24 cellular contexts compared by ENCODE assay signal in the genomic region with DNA sequence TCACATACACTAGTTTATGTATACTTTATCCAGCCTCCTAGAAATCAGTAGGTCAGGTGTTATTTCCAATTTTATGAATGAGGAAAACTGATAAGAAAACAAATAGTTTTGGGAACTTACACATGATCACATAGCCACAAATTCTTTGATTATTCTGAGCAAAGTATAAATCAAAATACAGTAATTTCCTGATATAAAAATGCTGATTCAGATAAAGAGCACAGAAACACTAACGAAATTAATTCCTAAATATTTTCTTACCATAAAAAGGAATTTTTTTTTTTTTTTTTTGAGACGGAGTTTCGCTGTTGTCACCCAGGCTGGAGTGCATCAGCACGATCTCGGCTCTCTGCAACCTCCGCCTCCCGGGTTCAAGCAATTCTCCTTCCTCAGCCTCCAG.
DNase-seq lines count a peak whose midpoint lies in the region; ATAC-seq, FAIRE-seq and TF ChIP-seq lines count a peak whose summit lies in the region.
"Had no signal": no experiment of that assay in that cellular context is flagged by ENCODE, and none has a peak within 500 bp of the region (broad histone marks: within the 10 kb centered on the region; RNA-seq: fewer than 3 reads in every experiment).

No MANE protein-coding gene starts in this region.

- H3K9ac ChIP-seq in HepG2 (ENCODE audit: insufficient read depth, low read depth, low read length) (no peak overlapping the region), K562 (ENCODE audit: insufficient read depth in 1 of 2, low read depth in 2 of 2, low read length in 2 of 2) (no peak overlapping the region)
- H3K9ac ChIP-seq: BLaER1 had no signal

- intact Hi-C loops in HepG2 (cut with micrococcal nuclease; ENCODE audit: unreplicated experiment): no loop called here
- intact Hi-C loops in right lobe of liver (cut with DNase I): no loop called here
- intact Hi-C loops in K562 (cut with micrococcal nuclease): loop anchor here (10.0 kb wide), 1 partner anchor 61 kb away; no protein-coding TSS in a partner anchor

- H3K4me2 ChIP-seq in HepG2 (ENCODE audit: low read depth, low read length) (no peak overlapping the region), K562 (ENCODE audit: insufficient read depth, low read length) (no peak overlapping the region)
- H3K4me2 ChIP-seq: BLaER1 had no signal

- no peak overlapping the region for H2AFZ ChIP-seq in HepG2 (ENCODE audit: low read length)
- H2AFZ ChIP-seq in K562 (ENCODE audit: low read depth, low read length): no peak overlapping the region

- no peak for ATAC-seq in HepG2
- no peak for ATAC-seq in right lobe of liver
- ATAC-seq in K562: no peak
- no peak for ATAC-seq in HG03135 (IDR thresholded peaks at IDR 0.05; ENCODE audit: unreplicated experiment)
- ATAC-seq: GM12878 had no signal

- in situ Hi-C loops in HepG2 (cut with HindIII; ENCODE audit: extremely low pct_ligation_motif_present, low pct_unique_long_range_greater_than_20kb): no loop called here
- in situ Hi-C loops in K562 (cut with MboI): no loop called here

- no peak for TF ChIP-seq EP300 in HepG2 (IDR thresholded peaks at IDR 0.05; ENCODE audit: low read depth in 2 of 2, low read length in 2 of 2)
- no peak for TF ChIP-seq EP300 in HepG2 (CRISPR knock-in tag; IDR thresholded peaks at IDR 0.05; ENCODE audit: borderline replicate concordance)
- no peak for TF ChIP-seq EP300 in K562 (IDR thresholded peaks at IDR 0.05; ENCODE audit: low read length)

- no peak for FAIRE-seq in HepG2 (lab: Jason Lieb, UNC)
- FAIRE-seq in K562 (lab: Jason Lieb, UNC): no peak
- FAIRE-seq: GM12878, GM12892, GM18507 had no signal

- no peak for TF ChIP-seq POLR2A in HepG2 (IDR thresholded peaks at IDR 0.05; ENCODE audit: insufficient read depth in 1 of 2, low read depth in 2 of 2, low read length in 2 of 2)
- TF ChIP-seq POLR2A in right lobe of liver (IDR thresholded peaks at IDR 0.05): no peak
- no peak for TF ChIP-seq POLR2A in K562 (conservative IDR thresholded peaks at IDR 0.05)

- H3K79me2 ChIP-seq in HepG2 (ENCODE audit: insufficient read depth, low read length) (no peaks in the 10 kb centered on the region), K562 (ENCODE audit: control insufficient read depth, insufficient read depth, low read length) (peaks cover 3% of the 10 kb centered on the region; the same call in 1 of the 3 replicates)

- BruUV-seq in HepG2 (replicated peaks; lab: Mats Ljungman, UMichigan) (no TSS peak), K562 (replicated peaks; lab: Mats Ljungman, UMichigan) (no TSS peak)

- TF ChIP-seq CTCF in HepG2 (CRISPR knock-in tag; IDR thresholded peaks at IDR 0.05) (no peak), right lobe of liver (IDR thresholded peaks at IDR 0.05) (no peak), K562 (IDR thresholded peaks at IDR 0.05 in 2 of 3, conservative IDR thresholded peaks at IDR 0.05 in 1 of 3; ENCODE audit: insufficient read depth in 2 of 3, low read depth in 1 of 3, low read length in 3 of 3) (no peak)

- WGBS in HepG2 (ENCODE audit: low lambda C conversion rate): 95% methylated on average over 7 of the region's 7 CpGs
- 91% methylated on average over 4 of the region's 7 CpGs for WGBS in right lobe of liver (ENCODE audit: insufficient coverage, low coverage, low lambda C conversion rate, missing lambda C conversion rate)
- 94% methylated on average over 5 of the region's 7 CpGs for WGBS in K562 (ENCODE audit: insufficient coverage, low coverage, missing lambda C conversion rate)

- no peak for DNase-seq in HepG2 (ENCODE audit: low spot score)
- no peak for DNase-seq in right lobe of liver
- DNase-seq in K562 (ENCODE audit: extremely low read depth in 1 of 4, low spot score in 3 of 4): no peak
- DNase-seq in NCI-H345 (lab: John Stamatoyannopoulos, UW): no peak
- DNase-seq: ACHN; BE2C; C1 segment of cervical spinal cord; CD4-positive, alpha-beta memory T cell; CD4-positive, CD25-positive, alpha-beta regulatory T cell; CD8-positive, alpha-beta memory T cell; COR-L47; DMS 273 treated with DMSO at 0.1 percent for 48 hours; DMS153; DMS53; DMS79; DND-41; EL; GDM1 had no signal

- no peaks in the 10 kb centered on the region for H4K20me1 ChIP-seq in HepG2 (ENCODE audit: insufficient read depth, low read length)
- H4K20me1 ChIP-seq in K562 (replicated peaks; ENCODE audit: control insufficient read depth, insufficient read depth, low read length): no peaks in the 10 kb centered on the region
- H4K20me1 ChIP-seq: BLaER1 had no signal

- H3K27me3 ChIP-seq in HepG2 (ENCODE audit: control insufficient read depth in 1 of 2, insufficient read depth in 2 of 2, low read length in 2 of 2) (no peaks in the 10 kb centered on the region), right lobe of liver (no peaks in the 10 kb centered on the region), K562 (ENCODE audit: control insufficient read depth in 2 of 2, insufficient read depth in 2 of 2, low read length in 2 of 2) (no peaks in the 10 kb centered on the region)
- H3K27me3 ChIP-seq: BE2C, BLaER1 had no signal

- H3K4me3 ChIP-seq in HepG2 (replicated peaks in 1 of 3; ENCODE audit: insufficient read depth in 1 of 3, low read depth in 2 of 3, low read length in 3 of 3) (no peak overlapping the region), right lobe of liver (no peak overlapping the region), K562 (no peak overlapping the region)
- H3K4me3 ChIP-seq: BLaER1, GM12878 had no signal

- peaks cover under 1 to 2% of the 10 kb centered on the region in 2 experiments; a peak in 3 of 5 replicates for H3K36me3 ChIP-seq in HepG2 (replicated peaks in 1 of 2; ENCODE audit: control insufficient read depth in 1 of 2, insufficient read depth in 2 of 2, low read length in 2 of 2)
- no peaks in the 10 kb centered on the region for H3K36me3 ChIP-seq in right lobe of liver
- H3K36me3 ChIP-seq in K562 (ENCODE audit: control insufficient read depth, insufficient read depth, low read length): no peaks in the 10 kb centered on the region
- H3K36me3 ChIP-seq: BE2C, BLaER1 had no signal

- CTCF ChIA-PET in HepG2 (lab: Yijun Ruan, JAX; ENCODE audit: low intra/inter-chr PET ratio, low total read pairs): no interaction called here
- CTCF ChIA-PET in K562 (lab: Yijun Ruan, JAX; ENCODE audit: low intra/inter-chr PET ratio): no interaction called here

- POLR2A ChIA-PET in HepG2 (lab: Yijun Ruan, JAX) (no interaction called here), K562 (lab: Yijun Ruan, JAX) (no interaction called here)

- H3K4me1 ChIP-seq in HepG2 (ENCODE audit: insufficient read depth, low read length) (no peaks in the 10 kb centered on the region), right lobe of liver (no peaks in the 10 kb centered on the region), K562 (replicated peaks in 1 of 2; ENCODE audit: control insufficient read depth in 2 of 2, insufficient read depth in 2 of 2, low read length in 2 of 2) (no peaks in the 10 kb centered on the region; a peak in 1 of 5 replicates)
- H3K4me1 ChIP-seq: BE2C, BLaER1 had no signal

- no peaks in the 10 kb centered on the region for H3K9me3 ChIP-seq in HepG2 (ENCODE audit: low read length)
- H3K9me3 ChIP-seq in right lobe of liver: no peaks in the 10 kb centered on the region
- no peaks in the 10 kb centered on the region for H3K9me3 ChIP-seq in K562 (replicated peaks; ENCODE audit: control insufficient read depth, insufficient read depth, low read depth, low read length)
- H3K9me3 ChIP-seq: BE2C, BLaER1 had no signal

- H3K9me1 ChIP-seq in K562 (ENCODE audit: control insufficient read depth, insufficient read depth, low read length): no peaks in the 10 kb centered on the region

- TF ChIP-seq RAD21 in HepG2 (CRISPR knock-in tag; IDR thresholded peaks at IDR 0.05): no peak
- no peak for TF ChIP-seq RAD21 in K562 (CRISPR knock-in tag; conservative IDR thresholded peaks at IDR 0.05 in 1 of 2, IDR thresholded peaks at IDR 0.05 in 1 of 2)

- H3K27ac ChIP-seq in HepG2 (ENCODE audit: extremely low read length, insufficient read depth, low read length) (no peak overlapping the region), right lobe of liver (no peak overlapping the region), K562 (ENCODE audit: extremely low read depth, low read depth, low read length) (no peak overlapping the region)
- H3K27ac ChIP-seq: 22Rv1, BLaER1 had no signal

TF ChIP-seq in K562, 482 proteins besides CTCF, POLR2A, EP300 and RAD21:
- peak; percentile 68 for TF ChIP-seq C11orf30 (IDR thresholded peaks at IDR 0.05; ENCODE audit: low read depth)
- peak; percentile 38; the same call in 1 of the 2 replicates for TF ChIP-seq MAFF (IDR thresholded peaks at IDR 0.05; ENCODE audit: low read length)
- no peak for TF ChIP-seq NELFE (IDR thresholded peaks at IDR 0.05; ENCODE audit: insufficient read depth, insufficient read length)
- peak; percentile 30; the same call in 1 of the 2 replicates for TF ChIP-seq MAFK (IDR thresholded peaks at IDR 0.05; ENCODE audit: low read length)
- TF ChIP-seq ZNF316 (IDR thresholded peaks at IDR 0.05): peak; percentile 79
- no peak for TF ChIP-seq FIP1L1 (IDR thresholded peaks at IDR 0.05; ENCODE audit: low read depth, low read length, poor library complexity, severe bottlenecking)
- TF ChIP-seq MAFG (tag; conservative IDR thresholded peaks at IDR 0.05): 0 out of 2 replicates have a peak, but pooled peaks have one; percentile 25

Comparison
In these comparisons a context has a peak if more than half of its experiments do, and no peak if none do; other contexts are left out.
1. Of the 241 proteins assayed by ChIP-seq in both HepG2 and K562: peak only in HepG2: none; only in K562: MAFG; in both: MAFF; in neither: 238; mixed calls (peak in some experiments, not most) for 1.